ENCODE assay signal across 9 cellular contexts in genomic region chr17:67139784-67140665, GRCh38.
DNase-seq lines count a peak whose midpoint lies in the region; TF ChIP-seq lines count a peak whose summit lies in the region.
"Had no signal": no experiment of that assay in that cellular context is flagged by ENCODE, and none has a peak within 500 bp of the region (broad histone marks: within the 10 kb centered on the region; RNA-seq: fewer than 3 reads in every experiment).

No MANE protein-coding gene starts in this region.

- DNase-seq in NCI-H82 (lab: John Stamatoyannopoulos, UW) (peak; percentile 28), NCI-H82 treated with DMSO at 0.1 percent for 48 hours (lab: John Stamatoyannopoulos, UW; ENCODE audit: unreplicated experiment) (no peak), NCI-H69 (lab: John Stamatoyannopoulos, UW) (peak; percentile 82), erythroblast (lab: John Stamatoyannopoulos, UW) (peak; percentile 20 to 40), pons (ENCODE audit: low spot score) (peak; percentile 26), SJCRH30 (no peak), NCI-H510A treated with DMSO at 0.1 percent for 48 hours (lab: John Stamatoyannopoulos, UW) (no peak), smooth muscle cell (lab: John Stamatoyannopoulos, UW; ENCODE audit: unreplicated experiment) (no peak)
- DNase-seq: Karpas-422 had no signal

- TF ChIP-seq CTCF in smooth muscle cell (IDR thresholded peaks at IDR 0.05; ENCODE audit: borderline replicate concordance, insufficient read depth, poor library complexity, severe bottlenecking): no peak

- H3K9me3 ChIP-seq in SJCRH30 (replicated peaks): no peaks in the 10 kb centered on the region
- no peaks in the 10 kb centered on the region for H3K9me3 ChIP-seq in smooth muscle cell (replicated peaks; ENCODE audit: low read depth)

- H3K36me3 ChIP-seq in SJCRH30 (peaks cover 41% of the 10 kb centered on the region), smooth muscle cell (ENCODE audit: low read depth) (peaks cover 6% of the 10 kb centered on the region)

- peaks cover 6% of the 10 kb centered on the region for H3F3A ChIP-seq in smooth muscle cell (ENCODE audit: low read depth)

- peaks cover 38% of the 10 kb centered on the region for H4K20me1 ChIP-seq in smooth muscle cell (ENCODE audit: low read depth)

- no peaks in the 10 kb centered on the region for H3K27me3 ChIP-seq in SJCRH30
- no peaks in the 10 kb centered on the region for H3K27me3 ChIP-seq in smooth muscle cell (ENCODE audit: low read depth)

- H2AFZ ChIP-seq in smooth muscle cell (ENCODE audit: low read depth): no peak overlapping the region

- no peak overlapping the region for H3K4me3 ChIP-seq in SJCRH30
- H3K4me3 ChIP-seq in smooth muscle cell: no peak overlapping the region

- no peak for TF ChIP-seq POLR2A in erythroblast (IDR thresholded peaks at IDR 0.05; ENCODE audit: low read length)

- no peak overlapping the region for H3K9ac ChIP-seq in smooth muscle cell (ENCODE audit: low read depth)

- H3K27ac ChIP-seq in SJCRH30: no peak overlapping the region
- H3K27ac ChIP-seq in smooth muscle cell (ENCODE audit: low read depth): no peak overlapping the region

- no peak overlapping the region for H3K4me2 ChIP-seq in smooth muscle cell

- WGBS in smooth muscle cell (ENCODE audit: low lambda C conversion rate): 89% methylated on average over 10 of the region's 10 CpGs

- H3K4me1 ChIP-seq in SJCRH30: no peaks in the 10 kb centered on the region
- H3K4me1 ChIP-seq in smooth muscle cell (ENCODE audit: low read depth): no peaks in the 10 kb centered on the region

- peaks cover 3% of the 10 kb centered on the region for H3K79me2 ChIP-seq in smooth muscle cell (ENCODE audit: low read depth)

Comparison
In these comparisons a context has a peak if more than half of its experiments do, and no peak if none do; other contexts are left out.
1. DNase-seq: peak in NCI-H82 (single experiment), NCI-H69 (single experiment), erythroblast (2 of 2) and pons (single experiment); none in NCI-H82 treated with DMSO at 0.1 percent for 48 hours (single experiment), SJCRH30 (0 of 2), NCI-H510A treated with DMSO at 0.1 percent for 48 hours (single experiment) and smooth muscle cell (single experiment).